In the genomic region with DNA sequence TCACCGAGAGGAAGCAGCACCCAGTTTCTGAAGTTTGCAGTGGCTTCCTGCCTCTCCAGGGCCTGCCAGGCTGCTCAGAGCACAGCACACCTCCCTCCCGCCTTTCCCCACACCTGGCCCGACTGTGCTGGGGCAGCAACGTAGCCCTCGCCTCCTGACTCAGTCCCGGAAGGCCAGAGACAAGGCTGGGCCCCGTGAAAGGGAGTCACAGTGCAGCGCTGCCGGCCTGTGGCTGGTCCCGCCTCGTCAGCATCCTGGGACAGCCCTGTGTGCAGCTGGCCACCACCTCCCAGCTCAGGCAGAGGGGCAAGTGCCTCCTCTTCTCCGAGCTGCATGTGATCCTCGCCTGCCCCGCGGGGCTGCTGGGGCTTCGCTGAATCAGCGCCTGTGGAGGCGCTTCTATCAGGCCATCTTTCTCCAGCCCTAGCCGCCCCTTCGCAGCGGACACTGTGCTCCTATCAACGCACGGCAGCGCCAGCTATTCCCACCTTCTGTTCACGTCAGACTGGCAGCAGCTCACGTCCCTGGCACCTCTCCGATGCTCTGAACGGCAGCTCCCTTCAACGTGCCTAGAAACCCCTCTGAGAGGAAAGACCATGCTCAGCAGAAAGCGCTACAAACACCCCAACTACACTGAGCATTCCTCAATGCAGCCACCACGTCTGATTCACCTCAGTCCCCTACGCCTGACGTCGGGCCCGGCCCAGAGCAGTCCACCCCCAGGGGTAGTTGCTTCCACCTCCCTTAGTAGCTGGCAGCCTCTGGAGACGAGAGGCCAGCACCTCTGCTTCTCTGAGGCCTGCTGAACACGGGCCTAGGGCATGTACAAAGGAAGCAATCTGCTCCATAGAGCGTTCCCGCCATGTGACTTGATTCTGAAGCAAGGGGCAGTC, we compare ENCODE assay signal across 13 cellular contexts.
DNase-seq lines count a peak whose midpoint lies in the region; ATAC-seq, FAIRE-seq and TF ChIP-seq lines count a peak whose summit lies in the region.
"Had no signal": no experiment of that assay in that cellular context is flagged by ENCODE, and none has a peak within 500 bp of the region (broad histone marks: within the 10 kb centered on the region; RNA-seq: fewer than 3 reads in every experiment).

No MANE protein-coding gene starts in this region.

- no peak for DNase-seq in activated T-cell treated with anti-CD3 and anti-CD28 coated beads, Interleukin-2, amount 50 U/mL, for 4 hours
- no peak for DNase-seq in activated T-cell treated with anti-CD3 and anti-CD28 coated beads, Interleukin-2, amount 50 U/mL, for 1 hour
- DNase-seq in activated naive CD8-positive, alpha-beta T cell treated with anti-CD3 and anti-CD28 coated beads for 36 hours = peak; percentile 8
- DNase-seq in hepatic stellate cell (ENCODE audit: low spot score) (peak; percentile 41), HTR-8/SVneo (ENCODE audit: insufficient read length, low spot score) (no peak), tibial artery (no peak)
- DNase-seq: NCI-H1092, right lobe of liver, T-helper 2 cell had no signal

- ATAC-seq in activated T-cell treated with anti-CD3 and anti-CD28 coated beads, Interleukin-2, amount 50 U/mL, for 4 hours = peak; percentile 42 to 58
- no peak for ATAC-seq in GM19328 (IDR thresholded peaks at IDR 0.05; ENCODE audit: unreplicated experiment)

- intact Hi-C loops in tibial artery (cut with DNase I; ENCODE audit: low total_unique reads) = no loop called here

- peaks cover 24 to 38% (median 30%) of the 10 kb centered on the region in 3 donors for H3K36me3 ChIP-seq in tibial artery

- H3K4me3 Mint-ChIP-seq in activated T-cell treated with anti-CD3 and anti-CD28 coated beads, Interleukin-2, amount 50 U/mL, for 4 hours = no peak overlapping the region
- H3K4me3 Mint-ChIP-seq in activated naive CD8-positive, alpha-beta T cell treated with anti-CD3 and anti-CD28 coated beads for 36 hours = no peak overlapping the region

- no peak for FAIRE-seq in HTR-8/SVneo (lab: Jason Lieb, UNC)
- FAIRE-seq: astrocyte had no signal

- H3K4me1 Mint-ChIP-seq in activated T-cell treated with anti-CD3 and anti-CD28 coated beads, Interleukin-2, amount 50 U/mL, for 4 hours (ENCODE audit: low read depth) = peaks cover 16% of the 10 kb centered on the region
- peaks cover 10% of the 10 kb centered on the region for H3K4me1 Mint-ChIP-seq in activated naive CD8-positive, alpha-beta T cell treated with anti-CD3 and anti-CD28 coated beads for 36 hours

- H3K4me1 ChIP-seq in tibial artery = peaks cover 0 to 35% (median 19%) of the 10 kb centered on the region in 4 donors

- H3K27ac ChIP-seq in temporal lobe (ENCODE audit: low read depth, low read length) (peak overlapping the region; percentile 33), tibial artery (no peak overlapping the region)
- H3K27ac ChIP-seq: C4-2B, right lobe of liver had no signal

- TF ChIP-seq CTCF in tibial artery (IDR thresholded peaks at IDR 0.05) = no peak

- H3K9me3 ChIP-seq in tibial artery = no peaks in the 10 kb centered on the region
- H3K9me3 ChIP-seq: right lobe of liver had no signal

- H3K36me3 Mint-ChIP-seq in activated T-cell treated with anti-CD3 and anti-CD28 coated beads, Interleukin-2, amount 50 U/mL, for 4 hours (ENCODE audit: insufficient read depth) = peaks cover 14% of the 10 kb centered on the region
- peaks cover 3% of the 10 kb centered on the region for H3K36me3 Mint-ChIP-seq in activated naive CD8-positive, alpha-beta T cell treated with anti-CD3 and anti-CD28 coated beads for 36 hours

- no peak overlapping the region for H3K4me3 ChIP-seq in tibial artery
- H3K4me3 ChIP-seq: right lobe of liver had no signal

- H3K27me3 Mint-ChIP-seq in activated T-cell treated with anti-CD3 and anti-CD28 coated beads, Interleukin-2, amount 50 U/mL, for 4 hours (ENCODE audit: low read depth) = no peaks in the 10 kb centered on the region
- H3K27me3 Mint-ChIP-seq in activated naive CD8-positive, alpha-beta T cell treated with anti-CD3 and anti-CD28 coated beads for 36 hours = no peaks in the 10 kb centered on the region

- H3K9me3 Mint-ChIP-seq in activated T-cell treated with anti-CD3 and anti-CD28 coated beads, Interleukin-2, amount 50 U/mL, for 4 hours = no peaks in the 10 kb centered on the region
- H3K9me3 Mint-ChIP-seq in activated naive CD8-positive, alpha-beta T cell treated with anti-CD3 and anti-CD28 coated beads for 36 hours = no peaks in the 10 kb centered on the region

- peak overlapping the region; percentile 46 for H3K27ac Mint-ChIP-seq in activated naive CD8-positive, alpha-beta T cell treated with anti-CD3 and anti-CD28 coated beads for 36 hours

- H3K27me3 ChIP-seq in tibial artery = no peaks in the 10 kb centered on the region
- H3K27me3 ChIP-seq: right lobe of liver had no signal

Comparison
In these comparisons a context has a peak if more than half of its experiments do, and no peak if none do; other contexts are left out.
1. DNase-seq: peak in activated naive CD8-positive, alpha-beta T cell treated with anti-CD3 and anti-CD28 coated beads for 36 hours (single experiment) and hepatic stellate cell (single experiment); none in activated T-cell treated with anti-CD3 and anti-CD28 coated beads, Interleukin-2, amount 50 U/mL, for 4 hours (single experiment), activated T-cell treated with anti-CD3 and anti-CD28 coated beads, Interleukin-2, amount 50 U/mL, for 1 hour (single experiment), HTR-8/SVneo (single experiment) and tibial artery (0 of 2).